In the genomic region with DNA sequence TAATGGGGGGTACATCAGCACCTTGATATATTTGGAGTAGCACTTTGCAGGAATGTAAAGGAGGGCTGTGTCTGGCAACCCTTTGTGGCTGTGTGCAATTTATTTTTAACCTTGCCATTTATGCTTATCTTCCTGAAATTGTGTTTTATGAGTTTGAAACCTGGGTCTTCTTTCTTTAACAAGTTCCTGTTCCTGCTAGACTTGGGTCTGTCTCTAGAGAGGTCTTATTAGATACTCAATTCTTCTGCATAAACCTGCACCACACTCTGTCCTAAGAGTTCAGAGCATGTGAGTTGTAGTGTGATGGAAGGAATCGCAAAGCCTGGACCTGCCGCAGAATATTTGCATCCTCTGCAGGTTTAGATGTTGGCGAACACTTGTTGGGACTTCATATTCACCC, we compare ENCODE assay signal across 1 cellular context.
TF ChIP-seq lines count a peak whose summit lies in the region.

No MANE protein-coding gene starts in this region.

TF ChIP-seq in GM23338, 12 proteins besides CTCF, POLR2A, EP300 and RAD21:
- no peak for TF ChIP-seq REST (IDR thresholded peaks at IDR 0.05; ENCODE audit: unreplicated experiment)
- no peak for TF ChIP-seq CREB1 (CRISPR knock-in tag; IDR thresholded peaks at IDR 0.05; ENCODE audit: low read depth)
- no peak for TF ChIP-seq EZH2phosphoT487 (IDR thresholded peaks at IDR 0.05; ENCODE audit: unreplicated experiment)
- no peak for TF ChIP-seq NANOG (IDR thresholded peaks at IDR 0.05; ENCODE audit: borderline replicate concordance)
- TF ChIP-seq JUNB (IDR thresholded peaks at IDR 0.05; ENCODE audit: unreplicated experiment) = no peak
- TF ChIP-seq ZNF114 (CRISPR knock-in tag; IDR thresholded peaks at IDR 0.05) = no peak
- no peak for TF ChIP-seq STAT1 (IDR thresholded peaks at IDR 0.05; ENCODE audit: unreplicated experiment)
- TF ChIP-seq ZNF331 (CRISPR knock-in tag; IDR thresholded peaks at IDR 0.05; ENCODE audit: low read depth) = no peak
- no peak for TF ChIP-seq POLR2AphosphoS5 (IDR thresholded peaks at IDR 0.05; ENCODE audit: low read depth)
- TF ChIP-seq, protein P1, sequence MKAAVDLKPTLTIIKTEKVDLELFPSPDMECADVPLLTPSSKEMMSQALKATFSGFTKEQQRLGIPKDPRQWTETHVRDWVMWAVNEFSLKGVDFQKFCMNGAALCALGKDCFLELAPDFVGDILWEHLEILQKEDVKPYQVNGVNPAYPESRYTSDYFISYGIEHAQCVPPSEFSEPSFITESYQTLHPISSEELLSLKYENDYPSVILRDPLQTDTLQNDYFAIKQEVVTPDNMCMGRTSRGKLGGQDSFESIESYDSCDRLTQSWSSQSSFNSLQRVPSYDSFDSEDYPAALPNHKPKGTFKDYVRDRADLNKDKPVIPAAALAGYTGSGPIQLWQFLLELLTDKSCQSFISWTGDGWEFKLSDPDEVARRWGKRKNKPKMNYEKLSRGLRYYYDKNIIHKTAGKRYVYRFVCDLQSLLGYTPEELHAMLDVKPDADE (IDR thresholded peaks at IDR 0.05) = no peak
